Comparison of ENCODE assay signal across 23 cellular contexts in the genomic region with DNA sequence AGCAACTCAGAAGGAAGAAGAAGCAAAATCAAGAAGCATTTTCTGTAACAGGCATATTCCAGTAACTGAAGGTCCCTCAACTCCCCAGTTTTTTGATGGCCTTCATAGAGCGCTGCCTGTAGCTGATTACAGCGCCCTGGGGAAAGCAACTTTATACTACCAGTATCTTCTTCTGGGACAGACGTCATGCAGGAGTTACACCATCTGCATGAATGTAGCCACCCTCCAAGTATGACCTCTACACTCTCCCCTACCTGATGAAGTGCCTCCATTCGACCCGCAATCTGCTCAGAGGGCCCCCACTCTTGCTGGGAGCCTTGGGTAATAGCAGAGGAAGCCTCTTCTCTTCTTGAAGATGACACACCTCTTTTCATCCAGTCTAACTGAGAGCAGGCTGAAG.
"Had no signal": no experiment of that assay in that cellular context is flagged by ENCODE, and none has a peak within 500 bp of the region (broad histone marks: within the 10 kb centered on the region; RNA-seq: fewer than 3 reads in every experiment).

No MANE protein-coding gene starts in this region.

- H3K4me3 ChIP-seq: stomach, suprapubic skin, testis, thoracic aorta, thyroid gland, tibial artery, tibial nerve, transverse colon, upper lobe of left lung, upper lobe of right lung, uterus, vagina had no signal

- H3K36me3 ChIP-seq: stomach, suprapubic skin, thoracic aorta, thyroid gland, tibial artery, tibial nerve, transverse colon, upper lobe of left lung, upper lobe of right lung, uterus, vagina had no signal

- H3K4me1 ChIP-seq: stomach, suprapubic skin, testis, thyroid gland, tibial artery, tibial nerve, transverse colon, upper lobe of left lung, upper lobe of right lung, uterus, vagina had no signal

- DNase-seq: stimulated activated CD4-positive, alpha-beta T cell treated with anti-CD3 and anti-CD28 coated beads, Interleukin-2, amount 100 ng/mL, for 48 hours; stimulated activated CD4-positive, alpha-beta T cell treated with anti-CD3 and anti-CD28 coated beads, Interleukin-4, amount 100 ng/mL, for 1 hour; stimulated activated CD4-positive, alpha-beta T cell treated with anti-CD3 and anti-CD28 coated beads, Interleukin-4, amount 100 ng/mL, for 24 hours; stimulated activated CD4-positive, alpha-beta T cell treated with anti-CD3 and anti-CD28 coated beads, Interleukin-4, amount 100 ng/mL, for 4 hours; stimulated activated CD8-positive, alpha-beta memory T cell treated with anti-CD3 and anti-CD28 coated beads, Interleukin-4, amount 100 ng/mL, for 48 hours; stimulated activated naive B cell treated with anti-CD40 and anti-IgM and Interleukin-4, amounts not matched to agents 10 μg/mL and 1 μg/mL and 100 μg/mL, for 72 hours; stimulated activated naive CD4-positive, alpha-beta T cell; stimulated activated naive CD4-positive, alpha-beta T cell treated with Interleukin-2 at 50 U/mL for 16 hours; stimulated activated naive CD8-positive, alpha-beta T cell treated with anti-CD3 and anti-CD28 coated beads, Interleukin-15, amount 100 ng/mL, for 72 hours; stimulated activated naive CD8-positive, alpha-beta T cell treated with anti-CD3 and anti-CD28 coated beads, Interleukin-15, Interleukin-2, amounts not matched to agents 100 U/mL and 50 U/mL, for 24 hours; stomach; substantia nigra; testis; thyroid gland; tibial artery; transverse colon; upper lobe of left lung; upper lobe of right lung; uterus had no signal

- H3K9me3 ChIP-seq: stomach, suprapubic skin, testis, thoracic aorta, thyroid gland, transverse colon, upper lobe of left lung, upper lobe of right lung, uterus, vagina had no signal

- H3K27me3 ChIP-seq: suprapubic skin, testis, thyroid gland, tibial artery, tibial nerve, transverse colon, upper lobe of left lung, upper lobe of right lung, uterus, vagina had no signal

- H3K27ac ChIP-seq: stomach, suprapubic skin, testis, thoracic aorta, thyroid gland, tibial artery, tibial nerve, transverse colon, upper lobe of left lung, upper lobe of right lung, uterus, vagina had no signal
